24 cellular contexts compared by ENCODE assay signal in the genomic region with DNA sequence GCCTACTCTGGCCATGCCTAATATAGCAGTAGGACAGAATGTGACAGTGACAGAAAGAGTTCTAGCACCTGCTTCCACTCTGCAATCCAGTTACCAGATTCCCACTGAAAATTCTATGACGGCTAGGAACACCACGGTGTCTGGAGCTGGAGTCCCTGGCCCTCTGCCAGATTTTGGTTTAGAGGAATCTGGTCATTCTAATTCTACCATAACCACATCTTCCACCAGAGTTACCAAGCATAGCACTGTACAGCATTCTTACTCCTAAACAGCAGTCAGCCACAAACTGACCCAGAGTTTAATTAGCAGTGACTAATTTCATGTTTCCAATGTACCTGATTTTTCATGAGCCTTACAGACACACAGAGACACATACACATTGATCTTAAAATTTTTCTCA. TPM values are rescaled to one million over a fixed set of nuclear protein-coding genes. Genes with fewer than 3 reads are reported as not detected.
"Had no signal": no experiment of that assay in that cellular context is flagged by ENCODE, and none has a peak within 500 bp of the region (broad histone marks: within the 10 kb centered on the region; RNA-seq: fewer than 3 reads in every experiment).

No MANE protein-coding gene starts in this region.

- H3K27ac ChIP-seq: heart left ventricle, lower lobe of right lung, neural progenitor cell, spleen, thyroid gland had no signal

- H3K4me1 Mint-ChIP-seq: activated CD4-positive, alpha-beta T cell treated with anti-CD3 and anti-CD28 coated beads, Interleukin-2, amount 10 ng/mL, durations not matched to agents 24 days and 14 days; immature natural killer cell; mesothelial cell of epicardium; neural progenitor cell had no signal

- H3K9me3 ChIP-seq: heart left ventricle, lower lobe of right lung, spleen, thyroid gland had no signal

- ATAC-seq: activated T-cell treated with anti-CD3 and anti-CD28 coated beads, Interleukin-2, amount 50 U/mL, for 72 hours; effector memory CD8-positive, alpha-beta T cell; heart left ventricle; left colon; lower lobe of right lung; sciatic nerve had no signal

- H3K27me3 Mint-ChIP-seq: activated CD4-positive, alpha-beta T cell treated with anti-CD3 and anti-CD28 coated beads, Interleukin-2, amount 10 ng/mL, durations not matched to agents 24 days and 14 days; activated naive CD8-positive, alpha-beta T cell; effector memory CD8-positive, alpha-beta T cell had no signal

- H3K9me3 Mint-ChIP-seq: activated CD4-positive, alpha-beta T cell treated with anti-CD3 and anti-CD28 coated beads, Interleukin-2, amount 10 ng/mL, durations not matched to agents 24 days and 14 days; activated T-cell treated with anti-CD3 and anti-CD28 coated beads, Interleukin-2, amount 50 U/mL, for 72 hours; effector memory CD8-positive, alpha-beta T cell; immature natural killer cell; neural progenitor cell had no signal

- H3K4me3 ChIP-seq: heart left ventricle, lower lobe of right lung, neural progenitor cell, spleen, thyroid gland had no signal

- H3K4me3 Mint-ChIP-seq: activated CD4-positive, alpha-beta T cell treated with anti-CD3 and anti-CD28 coated beads, Interleukin-2, amount 10 ng/mL, durations not matched to agents 24 days and 14 days; activated naive CD8-positive, alpha-beta T cell; activated T-cell treated with anti-CD3 and anti-CD28 coated beads, Interleukin-2, amount 50 U/mL, for 72 hours; effector memory CD8-positive, alpha-beta T cell; immature natural killer cell; mesothelial cell of epicardium; neural progenitor cell had no signal

- H3K9ac ChIP-seq: neural progenitor cell had no signal

- H3K27ac Mint-ChIP-seq: activated CD4-positive, alpha-beta T cell treated with anti-CD3 and anti-CD28 coated beads, Interleukin-2, amount 10 ng/mL, durations not matched to agents 24 days and 14 days; activated naive CD8-positive, alpha-beta T cell; activated T-cell treated with anti-CD3 and anti-CD28 coated beads, Interleukin-2, amount 50 U/mL, for 72 hours; effector memory CD8-positive, alpha-beta T cell; immature natural killer cell; mesothelial cell of epicardium; neural progenitor cell had no signal

- H3K4me2 ChIP-seq: neural progenitor cell had no signal

- DNase-seq: activated CD4-positive, alpha-beta T cell treated with anti-CD3 and anti-CD28 coated beads, Interleukin-2, amount 10 ng/mL, durations not matched to agents 24 days and 14 days; activated CD4-positive, CD25-positive, alpha-beta regulatory T cell; activated CD8-positive, alpha-beta memory T cell treated with anti-CD3 and anti-CD28 coated beads, Interleukin-2, amount 50 U/mL, for 48 hours; activated gamma-delta T cell treated with Interleukin-2 at 50 U/mL for 16 hours; activated T-cell treated with anti-CD3 and anti-CD28 coated beads, Interleukin-2, amount 50 U/mL, for 72 hours; dermis blood vessel endothelial cell; effector memory CD8-positive, alpha-beta T cell; foreskin melanocyte; heart left ventricle; immature natural killer cell; left colon; lower lobe of right lung; spleen; thyroid gland had no signal

- H2AFZ ChIP-seq: neural progenitor cell had no signal

- H3K36me3 Mint-ChIP-seq: activated naive CD8-positive, alpha-beta T cell; immature natural killer cell had no signal

- H3K36me3 ChIP-seq: lower lobe of right lung, spleen had no signal

- H3K27me3 ChIP-seq: heart left ventricle, neural progenitor cell, spleen, thyroid gland had no signal

- H3K4me1 ChIP-seq: lower lobe of right lung, spleen, thyroid gland had no signal

RNA-seq across cellular contexts. Expression of a gene that starts 45.2 kb away (rescaled TPM):
- total RNA-seq: activated CD4-positive, alpha-beta T cell treated with anti-CD3 and anti-CD28 coated beads, Interleukin-2, amount 10 ng/mL, durations not matched to agents 24 days and 14 days; activated T-cell treated with anti-CD3 and anti-CD28 coated beads, Interleukin-2, amount 50 U/mL, for 72 hours; bronchial epithelial cell; chondrocyte; dermis blood vessel endothelial cell; fibroblast of lung; heart left ventricle; lower lobe of right lung; mesothelial cell of epicardium; pulmonary artery endothelial cell; sciatic nerve; spleen; T-helper 2 cell treated with Interferon-gamma antibody and Interleukin-4, amounts not matched to agents 100 ng/mL and 5 ng/mL, for 36 hours; thyroid gland; urinary bladder had no signal
- polyA plus RNA-seq: fibroblast of lung, immature natural killer cell had no signal

RNA-seq across cellular contexts. Expression of a gene that starts 48.5 kb away (rescaled TPM):
- polyA plus RNA-seq: immature natural killer cell had no signal
